18 cellular contexts compared by ENCODE assay signal in genomic region chr11:19920982-19921381, GRCh38.
DNase-seq lines count a peak whose midpoint lies in the region; ATAC-seq and TF ChIP-seq lines count a peak whose summit lies in the region.
"Had no signal": no experiment of that assay in that cellular context is flagged by ENCODE, and none has a peak within 500 bp of the region (broad histone marks: within the 10 kb centered on the region; RNA-seq: fewer than 3 reads in every experiment).

No MANE protein-coding gene starts in this region.

- H3K4me3 ChIP-seq in ACC112 (ENCODE audit: low read depth, low read length) (no peak overlapping the region), dorsolateral prefrontal cortex (peak overlapping the region in 2 of 59 donors; percentile 3 to 9), osteoblast (ENCODE audit: insufficient read depth, low read length) (no peak overlapping the region)

- H3K27me3 ChIP-seq in ACC112 (ENCODE audit: insufficient read depth, low read length) (no peaks in the 10 kb centered on the region), dorsolateral prefrontal cortex (no peaks in the 10 kb centered on the region), osteoblast (ENCODE audit: insufficient read depth, low read length) (no peaks in the 10 kb centered on the region)
- H3K27me3 ChIP-seq: BE2C had no signal

- DNase-seq in dorsolateral prefrontal cortex (no peak), osteoblast (ENCODE audit: insufficient read length, low spot score, missing footprints) (no peak), DMS53 (lab: John Stamatoyannopoulos, UW) (no peak), NCI-H774 (lab: John Stamatoyannopoulos, UW) (no peak), NCI-H2227 (lab: John Stamatoyannopoulos, UW; ENCODE audit: unreplicated experiment) (no peak)
- no peak for DNase-seq in activated effector memory CD4-positive, alpha-beta T cell treated with anti-CD3 and anti-CD28 coated beads, Interleukin-2, amount 50 U/mL, for 16 hours
- DNase-seq: BE2C; CD4-positive, alpha-beta T cell; DMS79; NCI-H1048; NCI-H1436 treated with DMSO at 0.1 percent for 48 hours; NCI-H2029 treated with DMSO at 0.1 percent for 48 hours; NCI-H2171 treated with DMSO at 0.1 percent for 48 hours; NCI-H510A treated with DMSO at 0.1 percent for 48 hours had no signal

- intact Hi-C loops in dorsolateral prefrontal cortex (cut with DNase I): no loop called here

- no peak overlapping the region for H3K4me2 ChIP-seq in osteoblast (ENCODE audit: insufficient read depth, low read length)
- H3K4me2 ChIP-seq: KMS-11 had no signal

- no peaks in the 10 kb centered on the region for H4K20me1 ChIP-seq in osteoblast (ENCODE audit: insufficient read depth, low read length)

- H3K4me1 ChIP-seq in ACC112 (ENCODE audit: control insufficient read depth, insufficient read depth, low read length, unreplicated experiment): peaks cover 73% of the 10 kb centered on the region
- H3K4me1 ChIP-seq in osteoblast (ENCODE audit: insufficient read depth, low read length): peaks cover 66% of the 10 kb centered on the region
- H3K4me1 ChIP-seq: BE2C had no signal

- peaks cover 14% of the 10 kb centered on the region; the same call in 1 of the 2 replicates for H3K36me3 ChIP-seq in ACC112 (ENCODE audit: insufficient read depth, low read length)
- H3K36me3 ChIP-seq in osteoblast (ENCODE audit: insufficient read depth, low read length): no peaks in the 10 kb centered on the region
- H3K36me3 ChIP-seq: BE2C had no signal

- ATAC-seq in SK-N-SH treated with all-trans-retinoic acid at 6 μM for 48 hours: peak; percentile 12

- no peak overlapping the region for H2AFZ ChIP-seq in ACC112 (ENCODE audit: low read length, unreplicated experiment)
- H2AFZ ChIP-seq in osteoblast (ENCODE audit: low read length): no peak overlapping the region

- H3K79me2 ChIP-seq in ACC112 (ENCODE audit: control insufficient read depth, insufficient read depth, low read length, unreplicated experiment) (peaks cover 40% of the 10 kb centered on the region), osteoblast (ENCODE audit: insufficient read depth, low read length) (peaks cover 38% of the 10 kb centered on the region)

- H3K27ac ChIP-seq in ACC112 (ENCODE audit: low read depth, low read length): peak overlapping the region; percentile 99
- H3K27ac ChIP-seq in dorsolateral prefrontal cortex: peak overlapping the region in 55 of 59 donors; percentile 1 to 87 (median 62)
- H3K27ac ChIP-seq in osteoblast (ENCODE audit: low read depth, low read length): peak overlapping the region; percentile 94
- H3K27ac ChIP-seq: 22Rv1, KMS-11 had no signal

- TF ChIP-seq CTCF in dorsolateral prefrontal cortex (IDR thresholded peaks at IDR 0.05 in 54 of 56, conservative IDR thresholded peaks at IDR 0.05 in 2 of 56; ENCODE audit: low read depth in 1 of 56, partially characterized antibody in 56 of 56) (peak in 1 of 56 donors; percentile 13), osteoblast (IDR thresholded peaks at IDR 0.05; ENCODE audit: extremely low read depth, low read depth, low read length) (no peak)

- H3K9me3 ChIP-seq in osteoblast (ENCODE audit: low read depth, low read length): no peaks in the 10 kb centered on the region
- H3K9me3 ChIP-seq: BE2C had no signal

TF ChIP-seq in SK-N-SH treated with all-trans-retinoic acid at 6 μM for 48 hours, 23 proteins besides CTCF, POLR2A, EP300 and RAD21:
- no peak for TF ChIP-seq PATZ1 (CRISPR knock-in tag; IDR thresholded peaks at IDR 0.05; ENCODE audit: borderline replicate concordance)
- TF ChIP-seq SNAI2 (CRISPR knock-in tag; IDR thresholded peaks at IDR 0.05): no peak
- no peak for TF ChIP-seq ZFP30 (CRISPR knock-in tag; IDR thresholded peaks at IDR 0.05)
- TF ChIP-seq PPARA (CRISPR knock-in tag; IDR thresholded peaks at IDR 0.05; ENCODE audit: borderline replicate concordance): no peak
- no peak for TF ChIP-seq RARB (CRISPR knock-in tag; IDR thresholded peaks at IDR 0.05)
- no peak for TF ChIP-seq TCF4 (CRISPR knock-in tag; IDR thresholded peaks at IDR 0.05; ENCODE audit: borderline replicate concordance)
- TF ChIP-seq ESRRG (CRISPR knock-in tag; IDR thresholded peaks at IDR 0.05): no peak
- TF ChIP-seq ZFP3 (CRISPR knock-in tag; IDR thresholded peaks at IDR 0.05): no peak
- TF ChIP-seq ZNF70 (CRISPR knock-in tag; IDR thresholded peaks at IDR 0.05): no peak
- TF ChIP-seq ZC3H10 (CRISPR knock-in tag; IDR thresholded peaks at IDR 0.05): 0 out of 2 replicates have a peak, but pooled peaks have one; percentile 4
- no peak for TF ChIP-seq ZNF8 (CRISPR knock-in tag; IDR thresholded peaks at IDR 0.05)
- TF ChIP-seq BACH2 (CRISPR knock-in tag; IDR thresholded peaks at IDR 0.05; ENCODE audit: borderline replicate concordance): no peak
- TF ChIP-seq OSR1 (CRISPR knock-in tag; IDR thresholded peaks at IDR 0.05): no peak
- TF ChIP-seq ZNF565 (CRISPR knock-in tag; conservative IDR thresholded peaks at IDR 0.05; ENCODE audit: low read depth): no peak
- no peak for TF ChIP-seq CREB5 (CRISPR knock-in tag; IDR thresholded peaks at IDR 0.05; ENCODE audit: low read depth)
- TF ChIP-seq ARNTL (CRISPR knock-in tag; IDR thresholded peaks at IDR 0.05; ENCODE audit: borderline replicate concordance, low read depth): no peak
- TF ChIP-seq TOX (CRISPR knock-in tag; IDR thresholded peaks at IDR 0.05; ENCODE audit: borderline replicate concordance): peak; percentile 47; the same call in 1 of the 2 replicates
- peak; percentile 87 for TF ChIP-seq ISL1 (CRISPR knock-in tag; IDR thresholded peaks at IDR 0.05)
